8 cellular contexts compared by ENCODE assay signal in the genomic region with DNA sequence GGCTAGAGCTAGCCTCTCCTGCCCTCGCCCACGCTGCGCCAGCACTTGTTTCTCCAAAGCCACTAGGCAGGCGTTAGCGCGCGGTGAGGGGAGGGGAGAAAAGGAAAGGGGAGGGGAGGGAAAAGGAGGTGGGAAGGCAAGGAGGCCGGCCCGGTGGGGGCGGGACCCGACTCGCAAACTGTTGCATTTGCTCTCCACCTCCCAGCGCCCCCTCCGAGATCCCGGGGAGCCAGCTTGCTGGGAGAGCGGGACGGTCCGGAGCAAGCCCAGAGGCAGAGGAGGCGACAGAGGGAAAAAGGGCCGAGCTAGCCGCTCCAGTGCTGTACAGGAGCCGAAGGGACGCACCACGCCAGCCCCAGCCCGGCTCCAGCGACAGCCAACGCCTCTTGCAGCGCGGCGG. TPM values are rescaled to one million over a fixed set of nuclear protein-coding genes. Genes with fewer than 3 reads are reported as not detected.
DNase-seq lines count a peak whose midpoint lies in the region; ATAC-seq and TF ChIP-seq lines count a peak whose summit lies in the region.

A gene with protein sequence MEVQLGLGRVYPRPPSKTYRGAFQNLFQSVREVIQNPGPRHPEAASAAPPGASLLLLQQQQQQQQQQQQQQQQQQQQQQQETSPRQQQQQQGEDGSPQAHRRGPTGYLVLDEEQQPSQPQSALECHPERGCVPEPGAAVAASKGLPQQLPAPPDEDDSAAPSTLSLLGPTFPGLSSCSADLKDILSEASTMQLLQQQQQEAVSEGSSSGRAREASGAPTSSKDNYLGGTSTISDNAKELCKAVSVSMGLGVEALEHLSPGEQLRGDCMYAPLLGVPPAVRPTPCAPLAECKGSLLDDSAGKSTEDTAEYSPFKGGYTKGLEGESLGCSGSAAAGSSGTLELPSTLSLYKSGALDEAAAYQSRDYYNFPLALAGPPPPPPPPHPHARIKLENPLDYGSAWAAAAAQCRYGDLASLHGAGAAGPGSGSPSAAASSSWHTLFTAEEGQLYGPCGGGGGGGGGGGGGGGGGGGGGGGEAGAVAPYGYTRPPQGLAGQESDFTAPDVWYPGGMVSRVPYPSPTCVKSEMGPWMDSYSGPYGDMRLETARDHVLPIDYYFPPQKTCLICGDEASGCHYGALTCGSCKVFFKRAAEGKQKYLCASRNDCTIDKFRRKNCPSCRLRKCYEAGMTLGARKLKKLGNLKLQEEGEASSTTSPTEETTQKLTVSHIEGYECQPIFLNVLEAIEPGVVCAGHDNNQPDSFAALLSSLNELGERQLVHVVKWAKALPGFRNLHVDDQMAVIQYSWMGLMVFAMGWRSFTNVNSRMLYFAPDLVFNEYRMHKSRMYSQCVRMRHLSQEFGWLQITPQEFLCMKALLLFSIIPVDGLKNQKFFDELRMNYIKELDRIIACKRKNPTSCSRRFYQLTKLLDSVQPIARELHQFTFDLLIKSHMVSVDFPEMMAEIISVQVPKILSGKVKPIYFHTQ (plus strand): TSS at position 204 of the 400 bp plus-strand sequence. CDS start 1,126 bp downstream, outside the sequence.

- intact Hi-C loops in left cardiac atrium (cut with DNase I) (no loop called here), OCI-LY7 (cut with micrococcal nuclease; ENCODE audit: unreplicated experiment) (no loop called here)

- no TSS peak for BruUV-seq in OCI-LY7 (replicated peaks; lab: Mats Ljungman, UMichigan)

- CTCF ChIA-PET in OCI-LY7 (lab: Charles Lee; ENCODE audit: unreplicated experiment) (no interaction called here), GM10248 (lab: Yijun Ruan, JAX) (no interaction called here)

- ATAC-seq in left cardiac atrium (peak; percentile 79 to 86), HG02610 (IDR thresholded peaks at IDR 0.05; ENCODE audit: unreplicated experiment) (no peak)

- H4K20me1 ChIP-seq in OCI-LY7 (ENCODE audit: insufficient read depth, low read length), result no peaks in the 10 kb centered on the region

- peaks cover 4% of the 10 kb centered on the region for H3K9me3 Mint-ChIP-seq in progenitor cell of endocrine pancreas (ENCODE audit: low read depth)

- H3K27ac ChIP-seq in OCI-LY7 (ENCODE audit: low read depth, low read length, poor library complexity, severe bottlenecking), result no peak within 1 kb of the TSS

- H3K4me1 Mint-ChIP-seq in progenitor cell of endocrine pancreas (ENCODE audit: low read depth), result peaks cover 4% of the 10 kb centered on the region

- no peaks in the 10 kb centered on the region for H3K4me1 ChIP-seq in OCI-LY7 (ENCODE audit: insufficient read depth, low read length, poor library complexity, severe bottlenecking)

- H3K9me2 ChIP-seq in OCI-LY7 (ENCODE audit: insufficient read depth, low read length), result no peaks in the 10 kb centered on the region

- no peaks in the 10 kb centered on the region for H3K36me3 ChIP-seq in OCI-LY7 (ENCODE audit: insufficient read depth, low read length)

- H3K79me2 ChIP-seq in OCI-LY7 (ENCODE audit: insufficient read depth, low read depth, low read length), result no peaks in the 10 kb centered on the region

- H3K27me3 Mint-ChIP-seq in progenitor cell of endocrine pancreas, result peaks cover 50% of the 10 kb centered on the region

- no peak within 1 kb of the TSS for H2AFZ ChIP-seq in OCI-LY7 (ENCODE audit: low read length)

- no peaks in the 10 kb centered on the region for H3K36me3 Mint-ChIP-seq in progenitor cell of endocrine pancreas (ENCODE audit: insufficient read depth)

- H3K9me3 ChIP-seq in OCI-LY7 (ENCODE audit: low read length), result no peaks in the 10 kb centered on the region

- no peak within 1 kb of the TSS for H3K27ac Mint-ChIP-seq in progenitor cell of endocrine pancreas

- peak within 1 kb of the TSS; percentile 69 for H3K4me3 Mint-ChIP-seq in progenitor cell of endocrine pancreas (ENCODE audit: low read depth)

- DNase-seq in GM03348 (ENCODE audit: low spot score) (peak; percentile 52), T1000 (lab: John Stamatoyannopoulos, UW) (peak; percentile 46), left cardiac atrium (peak; percentile 76), progenitor cell of endocrine pancreas (ENCODE audit: low spot score, unreplicated experiment) (no peak), OCI-LY7 (ENCODE audit: low spot score) (no peak), NCI-H526 treated with DMSO at 0.1 percent for 48 hours (lab: John Stamatoyannopoulos, UW) (no peak), GM10248 (ENCODE audit: extremely low spot score) (no peak)

- POLR2A ChIA-PET in OCI-LY7 (lab: Charles Lee), result no interaction called here
- POLR2A ChIA-PET in GM10248 (lab: Yijun Ruan, JAX), result no interaction called here

- no peak for TF ChIP-seq CTCF in progenitor cell of endocrine pancreas (IDR thresholded peaks at IDR 0.05; ENCODE audit: unreplicated experiment)
- no peak for TF ChIP-seq CTCF in OCI-LY7 (conservative IDR thresholded peaks at IDR 0.05; ENCODE audit: low read length)
- no peak for TF ChIP-seq CTCF in GM10248 (IDR thresholded peaks at IDR 0.05; ENCODE audit: control extremely low read depth, extremely low read depth, low read depth, missing control alignments)

- no peak within 1 kb of the TSS for H3K4me3 ChIP-seq in OCI-LY7 (ENCODE audit: low read depth, low read length, poor library complexity, severe bottlenecking)

- no peak within 1 kb of the TSS for H3K4me2 ChIP-seq in OCI-LY7 (ENCODE audit: low read length)

RNA-seq across cellular contexts. Expression of the gene that starts here (rescaled TPM):
- total RNA-seq in left cardiac atrium (10 to 100 TPM in 1 of 2 donors, 1 to 10 TPM in 1; 9.4 to 14.4 TPM), progenitor cell of endocrine pancreas (1.1 and 1.4 TPM in 2 replicates), OCI-LY7 (2022) (not detected in 2 replicates)
- not detected in 2 replicates for total RNA-seq in OCI-LY7 (2014; rRNA removed; shearing (Covaris generic))

Comparison
In these comparisons a context has a peak if more than half of its experiments do, and no peak if none do; other contexts are left out.
1. DNase-seq: peak in GM03348 (single experiment), T1000 (single experiment) and left cardiac atrium (single experiment); none in progenitor cell of endocrine pancreas (single experiment), OCI-LY7 (single experiment), NCI-H526 treated with DMSO at 0.1 percent for 48 hours (single experiment) and GM10248 (single experiment).